ENCODE assay signal across 9 cellular contexts in the genomic region with DNA sequence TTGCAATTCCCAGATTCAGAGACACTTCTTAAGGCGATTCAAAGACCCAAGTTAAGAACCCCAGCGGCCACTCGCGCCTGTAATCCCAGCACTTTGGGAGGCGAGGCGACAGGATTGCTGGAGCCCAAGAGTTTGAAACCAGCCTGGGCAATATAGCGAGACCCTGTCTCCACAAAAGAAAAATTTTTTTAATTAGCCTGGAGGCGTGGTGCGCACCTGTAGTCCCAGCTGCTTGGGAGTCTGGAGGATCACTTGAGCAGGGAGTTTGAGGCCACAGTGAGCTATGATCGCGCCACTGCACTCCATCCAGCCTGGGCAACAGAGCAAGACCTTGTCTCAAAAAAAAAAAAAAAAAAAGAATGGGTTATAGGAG. TPM values are rescaled to one million over a fixed set of nuclear protein-coding genes. Genes with fewer than 3 reads are reported as not detected.
DNase-seq lines count a peak whose midpoint lies in the region; ATAC-seq, FAIRE-seq and TF ChIP-seq lines count a peak whose summit lies in the region.
"Had no signal": no experiment of that assay in that cellular context is flagged by ENCODE, and none has a peak within 500 bp of the region (broad histone marks: within the 10 kb centered on the region; RNA-seq: fewer than 3 reads in every experiment).

No MANE protein-coding gene starts in this region.

- TF ChIP-seq RAD21 in HCT116 (IDR thresholded peaks at IDR 0.05; ENCODE audit: low read depth) = no peak

- H3K36me3 ChIP-seq in BE2C (no peaks in the 10 kb centered on the region), HCT116 (ENCODE audit: control insufficient read depth in 1 of 2, insufficient read depth in 2 of 2, low read length in 2 of 2) (peaks cover 0 to 3% of the 10 kb centered on the region in 2 experiments; a peak in 1 of 4 replicates), subcutaneous abdominal adipose tissue (ENCODE audit: control insufficient read depth in 5 of 5, insufficient read depth in 5 of 5, low read length in 5 of 5) (no peaks in the 10 kb centered on the region)

- no peaks in the 10 kb centered on the region for H3K27me3 Mint-ChIP-seq in activated T-helper 2 cell treated with anti-CD3 and anti-CD28 coated beads, Interferon-gamma antibody, Interleukin-2, Interleukin-4, amounts not matched to agents 10 μg/mL and 5 μg/mL and 100 μg/mL, durations not matched to agents 14 hours and 24 hours and 36 hours (ENCODE audit: low read depth)

- intact Hi-C loops in HCT116 (cut with micrococcal nuclease) = loop anchor here (10.0 kb wide), 1 partner anchor 390 kb away; a partner anchor contains a TSS
- intact Hi-C loops in activated T-helper 2 cell treated with anti-CD3 and anti-CD28 coated beads, Interferon-gamma antibody, Interleukin-2, Interleukin-4, amounts not matched to agents 10 μg/mL and 5 μg/mL and 100 μg/mL, durations not matched to agents 14 hours and 24 hours and 36 hours (cut with micrococcal nuclease) = loop anchor here (1.0 to 10.0 kb wide), 5 partner anchors 164 to 698 kb away; a partner anchor contains a TSS

- peak overlapping the region; percentile 93 for H3K4me3 Mint-ChIP-seq in activated T-helper 2 cell treated with anti-CD3 and anti-CD28 coated beads, Interferon-gamma antibody, Interleukin-2, Interleukin-4, amounts not matched to agents 10 μg/mL and 5 μg/mL and 100 μg/mL, durations not matched to agents 14 hours and 24 hours and 36 hours (ENCODE audit: low read depth)

- peaks cover 36% of the 10 kb centered on the region for H3K79me2 ChIP-seq in HCT116 (ENCODE audit: insufficient read depth, low read length)

- H3K27me3 ChIP-seq in BE2C (no peaks in the 10 kb centered on the region), HCT116 (ENCODE audit: insufficient read depth, low read length) (no peaks in the 10 kb centered on the region), subcutaneous abdominal adipose tissue (ENCODE audit: control insufficient read depth in 5 of 5, insufficient read depth in 4 of 5, low read length in 5 of 5) (no peaks in the 10 kb centered on the region)

- DNase-seq in BE2C (no peak), HCT116 (ENCODE audit: low read depth, low spot score) (no peak), cerebellum (ENCODE audit: low spot score) (no peak), GM19239 (ENCODE audit: insufficient read length, low spot score) (no peak)
- no peak for DNase-seq in activated T-helper 2 cell treated with anti-CD3 and anti-CD28 coated beads, Interferon-gamma antibody, Interleukin-2, Interleukin-4, amounts not matched to agents 10 μg/mL and 5 μg/mL and 100 μg/mL, durations not matched to agents 14 hours and 24 hours and 36 hours (ENCODE audit: low spot score)

- H3K9me2 ChIP-seq in HCT116 (ENCODE audit: insufficient read depth) = no peaks in the 10 kb centered on the region

- TF ChIP-seq POLR2A in HCT116 (IDR thresholded peaks at IDR 0.05; ENCODE audit: borderline replicate concordance, extremely low read depth, insufficient read depth, insufficient read length) = no peak

- CTCF ChIA-PET in HCT116 (lab: Charles Lee) = no interaction called here

- peak overlapping the region; percentile 88 for H3K4me2 ChIP-seq in HCT116 (ENCODE audit: low read length)

- no peaks in the 10 kb centered on the region for H3K9me3 ChIP-seq in BE2C
- no peaks in the 10 kb centered on the region for H3K9me3 ChIP-seq in HCT116 (ENCODE audit: control insufficient read depth in 1 of 2, insufficient read depth in 1 of 2, low read depth in 1 of 2, low read length in 2 of 2)
- no peaks in the 10 kb centered on the region for H3K9me3 ChIP-seq in iPS-18c (ENCODE audit: control insufficient read depth, insufficient read depth, low read length)
- H3K9me3 ChIP-seq in subcutaneous abdominal adipose tissue (ENCODE audit: control insufficient read depth in 5 of 5, low read length in 5 of 5) = no peaks in the 10 kb centered on the region

- peak overlapping the region; percentile 89 for H3K4me3 ChIP-seq in BE2C (ENCODE audit: low read depth, low read length)
- H3K4me3 ChIP-seq in HCT116 (replicated peaks in 1 of 2; ENCODE audit: low read depth in 1 of 2, low read length in 2 of 2) = peak overlapping the region; percentile 96 to 99
- peak overlapping the region; percentile 95 for H3K4me3 ChIP-seq in iPS-18c (ENCODE audit: insufficient read depth, low read depth, low read length)
- peak overlapping the region; percentile 99 for H3K4me3 ChIP-seq in subcutaneous abdominal adipose tissue (ENCODE audit: low read depth in 1 of 5, low read length in 5 of 5)

- H3K4me1 ChIP-seq in BE2C (no peaks in the 10 kb centered on the region), HCT116 (ENCODE audit: control insufficient read depth in 1 of 2, insufficient read depth in 2 of 2, low read length in 2 of 2) (peaks cover 0 to 5% of the 10 kb centered on the region in 2 experiments; a peak in 1 of 4 replicates), subcutaneous abdominal adipose tissue (ENCODE audit: control insufficient read depth in 5 of 5, insufficient read depth in 5 of 5, low read length in 5 of 5) (peaks cover 0 to 17% (median 14%) of the 10 kb centered on the region in 5 donors)

- H3K27ac Mint-ChIP-seq in activated T-helper 2 cell treated with anti-CD3 and anti-CD28 coated beads, Interferon-gamma antibody, Interleukin-2, Interleukin-4, amounts not matched to agents 10 μg/mL and 5 μg/mL and 100 μg/mL, durations not matched to agents 14 hours and 24 hours and 36 hours = peak overlapping the region; percentile 90

- RAD21 ChIA-PET in HCT116 (lab: Charles Lee; ENCODE audit: low non-redundant PET in 1 of 2, low total read pairs in 2 of 2, uncharacterized antibody in 2 of 2, unreplicated experiment in 2 of 2) = interaction anchor here in 1 of 2 experiments (0.9 kb wide), 1 partner anchor 698 kb away, joined by 3 read pairs; no protein-coding TSS in a partner anchor

- peak overlapping the region; percentile 97 for H3K27ac ChIP-seq in HCT116 (ENCODE audit: low read depth, low read length)
- H3K27ac ChIP-seq in subcutaneous abdominal adipose tissue (ENCODE audit: low read depth, low read length) = peak overlapping the region; percentile 75

- FAIRE-seq in GM19239 (lab: Jason Lieb, UNC) = no peak
- FAIRE-seq: islet of Langerhans had no signal

- TF ChIP-seq CTCF in BE2C (IDR thresholded peaks at IDR 0.05; ENCODE audit: low read depth, low read length) (no peak), HCT116 (IDR thresholded peaks at IDR 0.05 in 2 of 3, conservative IDR thresholded peaks at IDR 0.05 in 1 of 3; ENCODE audit: borderline replicate concordance in 1 of 3, insufficient read depth in 1 of 3, low read depth in 2 of 3, low read length in 2 of 3) (no peak)

- POLR2A ChIA-PET in HCT116 (lab: Charles Lee) = interaction anchor here (0.6 to 0.7 kb wide), 2 partner anchors 137 to 168 kb away, joined by 3 read pairs; no protein-coding TSS in a partner anchor

- ATAC-seq in HCT116 (peak; percentile 34), HG02938 (IDR thresholded peaks at IDR 0.05; ENCODE audit: unreplicated experiment) (no peak)

- peaks cover 7% of the 10 kb centered on the region for H3K4me1 Mint-ChIP-seq in activated T-helper 2 cell treated with anti-CD3 and anti-CD28 coated beads, Interferon-gamma antibody, Interleukin-2, Interleukin-4, amounts not matched to agents 10 μg/mL and 5 μg/mL and 100 μg/mL, durations not matched to agents 14 hours and 24 hours and 36 hours (ENCODE audit: low read depth)

- no peaks in the 10 kb centered on the region for H3K9me3 Mint-ChIP-seq in activated T-helper 2 cell treated with anti-CD3 and anti-CD28 coated beads, Interferon-gamma antibody, Interleukin-2, Interleukin-4, amounts not matched to agents 10 μg/mL and 5 μg/mL and 100 μg/mL, durations not matched to agents 14 hours and 24 hours and 36 hours

- H3K36me3 Mint-ChIP-seq in activated T-helper 2 cell treated with anti-CD3 and anti-CD28 coated beads, Interferon-gamma antibody, Interleukin-2, Interleukin-4, amounts not matched to agents 10 μg/mL and 5 μg/mL and 100 μg/mL, durations not matched to agents 14 hours and 24 hours and 36 hours (ENCODE audit: low read depth) = peaks cover 16% of the 10 kb centered on the region

- peak overlapping the region; percentile 55 for H2AFZ ChIP-seq in HCT116 (ENCODE audit: low read depth, low read length, poor library complexity, severe bottlenecking)

- no peaks in the 10 kb centered on the region for H4K20me1 ChIP-seq in HCT116 (ENCODE audit: insufficient read depth)

- H3K9ac ChIP-seq in HCT116 (ENCODE audit: low read length) (peak overlapping the region; percentile 96), subcutaneous abdominal adipose tissue (ENCODE audit: low read length in 5 of 5) (peak overlapping the region; percentile 87 to 96 (median 89))

- no TSS peak for BruUV-seq in HCT116 (replicated peaks; lab: Mats Ljungman, UMichigan)

TF ChIP-seq in HCT116, 20 proteins besides CTCF, POLR2A, EP300 and RAD21 (continues in another document):
- TF ChIP-seq SP1 (IDR thresholded peaks at IDR 0.05; ENCODE audit: low read depth) = no peak
- no peak for TF ChIP-seq YY1 (IDR thresholded peaks at IDR 0.05; ENCODE audit: extremely low read depth, insufficient replicate concordance, low read depth, low read length)
- no peak for TF ChIP-seq EZH2phosphoT487 (IDR thresholded peaks at IDR 0.05; ENCODE audit: borderline replicate concordance)
- no peak for TF ChIP-seq FOSL1 (IDR thresholded peaks at IDR 0.05; ENCODE audit: low read depth)
- no peak for TF ChIP-seq EGR1 (IDR thresholded peaks at IDR 0.05; ENCODE audit: low read depth)

RNA-seq across cellular contexts. Expression of a gene that starts 0.6 kb away (rescaled TPM):
- polyA plus RNA-seq in BE2C (2012; ENCODE audit: insufficient read depth, insufficient read length, low read depth) = 27.8 TPM
- total RNA-seq in HCT116 (2021; ENCODE audit: unreplicated experiment) (76.5 TPM), cerebellum (79.8 TPM)
- 24.0 and 26.5 TPM in 2 replicates for polyA plus RNA-seq in HCT116 (2012)
- 115 and 121 TPM in 2 replicates for total RNA-seq in activated T-helper 2 cell treated with anti-CD3 and anti-CD28 coated beads, Interferon-gamma antibody, Interleukin-2, Interleukin-4, amounts not matched to agents 10 μg/mL and 5 μg/mL and 100 μg/mL, durations not matched to agents 14 hours and 24 hours and 36 hours

RNA-seq across cellular contexts. Expression of a gene that starts 13.8 kb away (rescaled TPM):
- polyA plus RNA-seq in BE2C (2012; ENCODE audit: insufficient read depth, insufficient read length, low read depth) = 0.73 TPM
- 5.7 TPM for total RNA-seq in HCT116 (2021; ENCODE audit: unreplicated experiment)
- polyA plus RNA-seq in HCT116 (2012) = 3.9 and 4.2 TPM in 2 replicates
- 1.0 and 1.4 TPM in 2 replicates for total RNA-seq in activated T-helper 2 cell treated with anti-CD3 and anti-CD28 coated beads, Interferon-gamma antibody, Interleukin-2, Interleukin-4, amounts not matched to agents 10 μg/mL and 5 μg/mL and 100 μg/mL, durations not matched to agents 14 hours and 24 hours and 36 hours
- 6.4 TPM for total RNA-seq in cerebellum
